Comparison of ENCODE assay signal across 1 cellular context in the genomic region with DNA sequence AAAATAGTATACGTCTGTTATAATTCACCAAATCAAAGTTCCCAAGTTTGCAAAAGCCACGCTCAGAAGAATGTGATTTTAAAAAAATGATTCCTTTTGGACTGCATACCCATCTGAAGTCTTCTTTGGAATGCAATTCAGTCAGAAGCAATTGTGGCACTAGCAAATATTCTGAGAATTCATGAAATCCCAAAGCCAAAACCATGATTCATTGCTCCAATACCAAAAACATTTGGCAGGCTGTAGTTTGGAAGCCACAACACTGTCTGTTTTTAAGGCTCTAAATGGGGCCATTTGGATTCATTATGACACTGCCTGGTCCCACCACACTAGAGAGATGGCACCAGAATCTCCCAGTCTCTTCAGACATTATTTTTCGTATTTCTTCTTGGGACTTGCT.
TF ChIP-seq lines count a peak whose summit lies in the region.

No MANE protein-coding gene starts in this region.

TF ChIP-seq in HepG2, 621 proteins besides CTCF, POLR2A, EP300 and RAD21 (continued from another document):
- TF ChIP-seq, protein P1, sequence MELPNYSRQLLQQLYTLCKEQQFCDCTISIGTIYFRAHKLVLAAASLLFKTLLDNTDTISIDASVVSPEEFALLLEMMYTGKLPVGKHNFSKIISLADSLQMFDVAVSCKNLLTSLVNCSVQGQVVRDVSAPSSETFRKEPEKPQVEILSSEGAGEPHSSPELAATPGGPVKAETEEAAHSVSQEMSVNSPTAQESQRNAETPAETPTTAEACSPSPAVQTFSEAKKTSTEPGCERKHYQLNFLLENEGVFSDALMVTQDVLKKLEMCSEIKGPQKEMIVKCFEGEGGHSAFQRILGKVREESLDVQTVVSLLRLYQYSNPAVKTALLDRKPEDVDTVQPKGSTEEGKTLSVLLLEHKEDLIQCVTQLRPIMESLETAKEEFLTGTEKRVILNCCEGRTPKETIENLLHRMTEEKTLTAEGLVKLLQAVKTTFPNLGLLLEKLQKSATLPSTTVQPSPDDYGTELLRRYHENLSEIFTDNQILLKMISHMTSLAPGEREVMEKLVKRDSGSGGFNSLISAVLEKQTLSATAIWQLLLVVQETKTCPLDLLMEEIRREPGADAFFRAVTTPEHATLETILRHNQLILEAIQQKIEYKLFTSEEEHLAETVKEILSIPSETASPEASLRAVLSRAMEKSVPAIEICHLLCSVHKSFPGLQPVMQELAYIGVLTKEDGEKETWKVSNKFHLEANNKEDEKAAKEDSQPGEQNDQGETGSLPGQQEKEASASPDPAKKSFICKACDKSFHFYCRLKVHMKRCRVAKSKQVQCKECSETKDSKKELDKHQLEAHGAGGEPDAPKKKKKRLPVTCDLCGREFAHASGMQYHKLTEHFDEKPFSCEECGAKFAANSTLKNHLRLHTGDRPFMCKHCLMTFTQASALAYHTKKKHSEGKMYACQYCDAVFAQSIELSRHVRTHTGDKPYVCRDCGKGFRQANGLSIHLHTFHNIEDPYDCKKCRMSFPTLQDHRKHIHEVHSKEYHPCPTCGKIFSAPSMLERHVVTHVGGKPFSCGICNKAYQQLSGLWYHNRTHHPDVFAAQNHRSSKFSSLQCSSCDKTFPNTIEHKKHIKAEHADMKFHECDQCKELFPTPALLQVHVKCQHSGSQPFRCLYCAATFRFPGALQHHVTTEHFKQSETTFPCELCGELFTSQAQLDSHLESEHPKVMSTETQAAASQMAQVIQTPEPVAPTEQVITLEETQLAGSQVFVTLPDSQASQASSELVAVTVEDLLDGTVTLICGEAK (IDR thresholded peaks at IDR 0.05): no peak
- TF ChIP-seq, protein P1 (CRISPR knock-in tag; IDR thresholded peaks at IDR 0.05): no peak
- TF ChIP-seq, protein P2, sequence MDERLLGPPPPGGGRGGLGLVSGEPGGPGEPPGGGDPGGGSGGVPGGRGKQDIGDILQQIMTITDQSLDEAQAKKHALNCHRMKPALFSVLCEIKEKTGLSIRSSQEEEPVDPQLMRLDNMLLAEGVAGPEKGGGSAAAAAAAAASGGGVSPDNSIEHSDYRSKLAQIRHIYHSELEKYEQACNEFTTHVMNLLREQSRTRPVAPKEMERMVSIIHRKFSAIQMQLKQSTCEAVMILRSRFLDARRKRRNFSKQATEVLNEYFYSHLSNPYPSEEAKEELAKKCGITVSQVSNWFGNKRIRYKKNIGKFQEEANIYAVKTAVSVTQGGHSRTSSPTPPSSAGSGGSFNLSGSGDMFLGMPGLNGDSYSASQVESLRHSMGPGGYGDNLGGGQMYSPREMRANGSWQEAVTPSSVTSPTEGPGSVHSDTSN (CRISPR knock-in tag; IDR thresholded peaks at IDR 0.05): no peak
- TF ChIP-seq EHMT2 (IDR thresholded peaks at IDR 0.05; ENCODE audit: borderline replicate concordance, low read depth, low read length) (no peak), ZNF263 (CRISPR knock-in tag; IDR thresholded peaks at IDR 0.05) (no peak), ZNF660 (CRISPR knock-in tag; IDR thresholded peaks at IDR 0.05; ENCODE audit: borderline replicate concordance, low read depth) (no peak), CBFB (CRISPR knock-in tag; IDR thresholded peaks at IDR 0.05) (no peak)
- TF ChIP-seq, protein P3, sequence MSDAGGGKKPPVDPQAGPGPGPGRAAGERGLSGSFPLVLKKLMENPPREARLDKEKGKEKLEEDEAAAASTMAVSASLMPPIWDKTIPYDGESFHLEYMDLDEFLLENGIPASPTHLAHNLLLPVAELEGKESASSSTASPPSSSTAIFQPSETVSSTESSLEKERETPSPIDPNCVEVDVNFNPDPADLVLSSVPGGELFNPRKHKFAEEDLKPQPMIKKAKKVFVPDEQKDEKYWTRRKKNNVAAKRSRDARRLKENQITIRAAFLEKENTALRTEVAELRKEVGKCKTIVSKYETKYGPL (CRISPR knock-in tag; IDR thresholded peaks at IDR 0.05): no peak
